Comparison of ENCODE assay signal across 10 cellular contexts in genomic region chr10:119090968-119091367, GRCh38. TPM values are rescaled to one million over a fixed set of nuclear protein-coding genes. Genes with fewer than 3 reads are reported as not detected.
DNase-seq lines count a peak whose midpoint lies in the region; ATAC-seq and TF ChIP-seq lines count a peak whose summit lies in the region.
"Had no signal": no experiment of that assay in that cellular context is flagged by ENCODE, and none has a peak within 500 bp of the region (broad histone marks: within the 10 kb centered on the region; RNA-seq: fewer than 3 reads in every experiment).

No MANE protein-coding gene starts in this region.

- H3K27me3 Mint-ChIP-seq in type B pancreatic cell = peaks cover 3% of the 10 kb centered on the region

- H3K9me3 Mint-ChIP-seq in type B pancreatic cell = no peaks in the 10 kb centered on the region

- DNase-seq in DMS153 (lab: John Stamatoyannopoulos, UW) = peak; percentile 32
- DNase-seq in DMS153 treated with DMSO at 0.1 percent for 48 hours (lab: John Stamatoyannopoulos, UW; ENCODE audit: unreplicated experiment) = no peak
- peak; percentile 91 for DNase-seq in NOMO-1 treated with dmso at 0.1 percent for 144 hours (lab: John Stamatoyannopoulos, UW; ENCODE audit: unreplicated experiment)
- peak; percentile 37 for DNase-seq in astrocyte of the cerebellum (ENCODE audit: low read depth)
- peak; percentile 10 for DNase-seq in sciatic nerve (ENCODE audit: low spot score)
- DNase-seq in type B pancreatic cell (ENCODE audit: extremely low spot score, unreplicated experiment) = no peak
- DNase-seq in germinal center (ENCODE audit: low spot score) = no peak
- no peak for DNase-seq in SK-N-DZ (ENCODE audit: low spot score)

- H3K4me1 Mint-ChIP-seq in type B pancreatic cell (ENCODE audit: unreplicated experiment) = no peaks in the 10 kb centered on the region
- H3K4me1 Mint-ChIP-seq: brain had no signal

- no peaks in the 10 kb centered on the region for H3K36me3 Mint-ChIP-seq in type B pancreatic cell
- H3K36me3 Mint-ChIP-seq: brain had no signal

- in situ Hi-C loops in astrocyte of the cerebellum (cut with HindIII; ENCODE audit: low sequenced_read_pairs) = no loop called here

- H3K27ac Mint-ChIP-seq in type B pancreatic cell = no peak overlapping the region
- H3K27ac Mint-ChIP-seq: brain had no signal

- H3K4me3 ChIP-seq in astrocyte of the cerebellum (ENCODE audit: low read depth, low read length) = no peak overlapping the region
- H3K4me3 ChIP-seq: skin epidermis had no signal

- ATAC-seq in sciatic nerve = no peak

- no peak overlapping the region for H3K4me3 Mint-ChIP-seq in type B pancreatic cell
- H3K4me3 Mint-ChIP-seq: brain had no signal

- TF ChIP-seq CTCF in astrocyte of the cerebellum (IDR thresholded peaks at IDR 0.05; ENCODE audit: low read depth, low read length, missing control alignments) (no peak), type B pancreatic cell (conservative IDR thresholded peaks at IDR 0.05) (no peak)

- intact Hi-C loops in sciatic nerve (cut with DNase I) = no loop called here

RNA-seq across cellular contexts. Expression of gene EIF3A, which starts 10.4 kb away (rescaled TPM):
- 96.5 TPM for total RNA-seq in sciatic nerve
- total RNA-seq in type B pancreatic cell (ENCODE audit: low replicate concordance) = 132 and 141 TPM in 2 replicates
- 56.2 and 60.4 TPM in 2 replicates for polyA plus RNA-seq in SK-N-DZ (2014; cell fraction: cytosol; rRNA removed)
- 38.7 and 57.2 TPM in 2 replicates for polyA plus RNA-seq in SK-N-DZ (2014; cell fraction: nucleus; rRNA removed)

RNA-seq across cellular contexts. Expression of gene DENND10, which starts 12.9 kb away (rescaled TPM):
- 32.1 TPM for total RNA-seq in sciatic nerve
- 39.4 and 42.7 TPM in 2 replicates for total RNA-seq in type B pancreatic cell (ENCODE audit: low replicate concordance)
- 32.5 and 47.3 TPM in 2 replicates for polyA plus RNA-seq in SK-N-DZ (2014; cell fraction: cytosol; rRNA removed)
- polyA plus RNA-seq in SK-N-DZ (2014; cell fraction: nucleus; rRNA removed) = 32.4 and 46.4 TPM in 2 replicates

Comparison
In these comparisons a context has a peak if more than half of its experiments do, and no peak if none do; other contexts are left out.
1. DNase-seq: peak in DMS153 (single experiment), NOMO-1 treated with dmso at 0.1 percent for 144 hours (single experiment), astrocyte of the cerebellum (single experiment) and sciatic nerve (single experiment); none in DMS153 treated with DMSO at 0.1 percent for 48 hours (single experiment), type B pancreatic cell (single experiment), germinal center (single experiment) and SK-N-DZ (single experiment).